34 cellular contexts compared by ENCODE assay signal in the genomic region with DNA sequence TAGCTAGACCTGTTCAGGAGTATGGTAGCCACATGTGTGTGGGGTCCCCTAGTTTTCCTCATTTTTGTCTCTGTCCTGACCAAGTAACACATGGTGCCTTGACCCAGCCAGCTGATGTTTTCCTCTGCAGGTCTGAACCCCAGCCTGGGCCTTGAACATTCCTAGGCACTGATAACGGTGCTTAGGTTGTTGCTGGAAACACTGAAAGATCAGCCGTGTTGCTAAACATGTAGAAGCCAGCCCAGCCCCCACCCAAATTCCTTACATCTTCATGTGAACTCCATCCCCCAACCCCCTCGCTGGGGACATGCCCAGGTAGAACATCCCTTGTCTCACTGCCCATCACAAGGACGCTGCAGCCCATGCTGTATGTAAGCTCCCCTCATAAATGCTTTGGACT. TPM values are rescaled to one million over a fixed set of nuclear protein-coding genes. Genes with fewer than 3 reads are reported as not detected.
DNase-seq lines count a peak whose midpoint lies in the region; ATAC-seq, FAIRE-seq and TF ChIP-seq lines count a peak whose summit lies in the region.
"Had no signal": no experiment of that assay in that cellular context is flagged by ENCODE, and none has a peak within 500 bp of the region (broad histone marks: within the 10 kb centered on the region; RNA-seq: fewer than 3 reads in every experiment).

No MANE protein-coding gene starts in this region.

- H3K4me1 Mint-ChIP-seq in T-helper 17 cell: no peaks in the 10 kb centered on the region
- peaks cover 6% of the 10 kb centered on the region for H3K4me1 Mint-ChIP-seq in nephron progenitor cell
- H3K4me1 Mint-ChIP-seq: activated B cell treated with CpG ODN at 0.5 μM for 24 hours; activated naive CD8-positive, alpha-beta T cell treated with anti-CD3 and anti-CD28 coated beads for 36 hours had no signal

- H3K4me3 Mint-ChIP-seq in T-helper 17 cell: no peak overlapping the region
- no peak overlapping the region for H3K4me3 Mint-ChIP-seq in nephron progenitor cell
- H3K4me3 Mint-ChIP-seq: activated B cell treated with CpG ODN at 0.5 μM for 24 hours; activated naive CD8-positive, alpha-beta T cell treated with anti-CD3 and anti-CD28 coated beads for 36 hours; activated T-helper 17 cell treated with anti-CD3 and anti-CD28 coated beads, Interleukin-2, amount 50 U/mL, for 72 hours; CD4-positive, alpha-beta memory T cell; immature natural killer cell; mesothelial cell of epicardium; natural killer cell had no signal

- H3K27me3 Mint-ChIP-seq in T-helper 17 cell: no peaks in the 10 kb centered on the region
- peaks cover 7% of the 10 kb centered on the region for H3K27me3 Mint-ChIP-seq in nephron progenitor cell (ENCODE audit: low read depth, poor library complexity)
- H3K27me3 Mint-ChIP-seq: activated naive CD8-positive, alpha-beta T cell treated with anti-CD3 and anti-CD28 coated beads for 36 hours had no signal

- no peak for DNase-seq in Right ventricle myocardium inferior (ENCODE audit: missing footprints)
- DNase-seq in cardiac septum (ENCODE audit: low spot score): no peak
- no peak for DNase-seq in T-helper 17 cell
- no peak for DNase-seq in foreskin keratinocyte
- DNase-seq in urothelium cell line (ENCODE audit: low spot score): peak; percentile 41
- no peak for DNase-seq in NCI-H2107 (lab: John Stamatoyannopoulos, UW)
- no peak for DNase-seq in nephron progenitor cell
- DNase-seq: 8988T; activated B cell treated with CpG ODN at 0.5 μM for 24 hours; activated CD8-positive, alpha-beta memory T cell treated with anti-CD3 and anti-CD28 coated beads, Interleukin-2, amount 50 U/mL, for 4 hours; activated naive CD8-positive, alpha-beta T cell treated with anti-CD3 and anti-CD28 coated beads for 36 hours; AML-193; CD4-positive, alpha-beta memory T cell; DMS 273 treated with DMSO at 0.1 percent for 48 hours; effector memory CD4-positive, alpha-beta T cell; esophagus squamous epithelium; hippocampal formation; left lung; natural killer cell; NCI-H1694; NCI-H69; pancreas; right lobe of liver; SHP77; stimulated activated CD4-positive, alpha-beta T cell treated with anti-CD3 and anti-CD28 coated beads, Interleukin-15, amount 100 ng/mL, for 24 hours; stomach had no signal

- H3K9me3 Mint-ChIP-seq in nephron progenitor cell: no peaks in the 10 kb centered on the region
- H3K9me3 Mint-ChIP-seq: activated B cell treated with CpG ODN at 0.5 μM for 24 hours; activated naive CD8-positive, alpha-beta T cell treated with anti-CD3 and anti-CD28 coated beads for 36 hours; activated T-helper 17 cell treated with anti-CD3 and anti-CD28 coated beads, Interleukin-2, amount 50 U/mL, for 72 hours; CD4-positive, alpha-beta memory T cell; immature natural killer cell; mesothelial cell of epicardium; natural killer cell had no signal

- H3K27ac ChIP-seq in foreskin keratinocyte: peak overlapping the region; percentile 59
- H3K27ac ChIP-seq: esophagus squamous epithelium, gastroesophageal sphincter, KMS-11, left lung, pancreas, right lobe of liver, stomach, tibial nerve had no signal

- intact Hi-C loops in Right ventricle myocardium inferior (cut with DNase I) (no loop called here), cardiac septum (cut with DNase I) (no loop called here)

- H3K27ac Mint-ChIP-seq in T-helper 17 cell (peak overlapping the region; percentile 43), nephron progenitor cell (no peak overlapping the region)
- H3K27ac Mint-ChIP-seq: activated B cell treated with CpG ODN at 0.5 μM for 24 hours; activated naive CD8-positive, alpha-beta T cell treated with anti-CD3 and anti-CD28 coated beads for 36 hours; activated T-helper 17 cell treated with anti-CD3 and anti-CD28 coated beads, Interleukin-2, amount 50 U/mL, for 72 hours; immature natural killer cell; mesothelial cell of epicardium had no signal

- TF ChIP-seq CTCF in foreskin keratinocyte (conservative IDR thresholded peaks at IDR 0.05) (no peak), nephron progenitor cell (IDR thresholded peaks at IDR 0.05) (no peak)

- peaks cover 34% of the 10 kb centered on the region for H3K4me1 ChIP-seq in foreskin keratinocyte
- H3K4me1 ChIP-seq: esophagus squamous epithelium, gastroesophageal sphincter, left lung, pancreas, right lobe of liver, stomach, tibial nerve had no signal

- H3K27me3 ChIP-seq in foreskin keratinocyte: no peaks in the 10 kb centered on the region
- H3K27me3 ChIP-seq: esophagus squamous epithelium, left lung, pancreas, right lobe of liver, stomach, tibial nerve had no signal

- peak; percentile 20 for ATAC-seq in Right ventricle myocardium inferior
- no peak for ATAC-seq in T-helper 17 cell
- no peak for ATAC-seq in foreskin keratinocyte
- no peak for ATAC-seq in HG03039 (IDR thresholded peaks at IDR 0.05; ENCODE audit: unreplicated experiment)
- ATAC-seq: gastroesophageal sphincter, left lung, pancreas, right lobe of liver had no signal

- H3K36me3 Mint-ChIP-seq in T-helper 17 cell (ENCODE audit: low read depth) (no peaks in the 10 kb centered on the region), nephron progenitor cell (ENCODE audit: low read depth) (no peaks in the 10 kb centered on the region)
- H3K36me3 Mint-ChIP-seq: activated naive CD8-positive, alpha-beta T cell treated with anti-CD3 and anti-CD28 coated beads for 36 hours; CD4-positive, alpha-beta memory T cell; immature natural killer cell; mesothelial cell of epicardium; natural killer cell had no signal

- FAIRE-seq in urothelium cell line (lab: Jason Lieb, UNC): peak; percentile 61
- FAIRE-seq: pancreas had no signal

- H3K9me3 ChIP-seq in T-helper 17 cell (ENCODE audit: control insufficient read depth, low read length, poor library complexity, severe bottlenecking): no peaks in the 10 kb centered on the region
- H3K9me3 ChIP-seq: esophagus squamous epithelium, gastroesophageal sphincter, left lung, pancreas, right lobe of liver, stomach, tibial nerve had no signal

RNA-seq across cellular contexts. Expression of a gene that starts 18.7 kb away (rescaled TPM):
- not detected for total RNA-seq in Right ventricle myocardium inferior
- not detected for total RNA-seq in cardiac septum
- total RNA-seq in T-helper 17 cell: not detected
- not detected in 2 replicates for total RNA-seq in foreskin keratinocyte
- polyA plus RNA-seq in foreskin keratinocyte: not detected in 2 replicates
- total RNA-seq: activated B cell treated with CpG ODN at 0.5 μM for 24 hours; activated naive CD8-positive, alpha-beta T cell treated with anti-CD3 and anti-CD28 coated beads for 36 hours; activated T-helper 17 cell treated with anti-CD3 and anti-CD28 coated beads, Interleukin-2, amount 50 U/mL, for 72 hours; CD4-positive, alpha-beta memory T cell; esophagus squamous epithelium; gastroesophageal sphincter; HT-29; left lung; mesothelial cell of epicardium; natural killer cell; pancreas; stomach; tibial nerve had no signal
- polyA plus RNA-seq: CD4-positive, alpha-beta memory T cell; immature natural killer cell; pancreas; stomach had no signal

RNA-seq across cellular contexts. Expression of a gene that starts 49.6 kb away (rescaled TPM):
- total RNA-seq in Right ventricle myocardium inferior: 110 TPM
- 70.6 TPM for total RNA-seq in cardiac septum
- under 1 TPM; 0.42 to 0.52 TPM for total RNA-seq in T-helper 17 cell
- 0.68 and 1.4 TPM in 2 replicates for total RNA-seq in foreskin keratinocyte
- polyA plus RNA-seq in foreskin keratinocyte: 0.34 and 0.62 TPM in 2 replicates
- total RNA-seq: activated B cell treated with CpG ODN at 0.5 μM for 24 hours; activated naive CD8-positive, alpha-beta T cell treated with anti-CD3 and anti-CD28 coated beads for 36 hours; activated T-helper 17 cell treated with anti-CD3 and anti-CD28 coated beads, Interleukin-2, amount 50 U/mL, for 72 hours had no signal
- polyA plus RNA-seq: immature natural killer cell had no signal

RNA-seq across cellular contexts. Expression of a gene that starts 51.8 kb away (rescaled TPM):
- total RNA-seq in Right ventricle myocardium inferior: 4.8 TPM
- 5.4 TPM for total RNA-seq in cardiac septum
- not detected for total RNA-seq in T-helper 17 cell
- not detected in 2 replicates for total RNA-seq in foreskin keratinocyte
- not detected in 2 replicates for polyA plus RNA-seq in foreskin keratinocyte
- total RNA-seq: activated B cell treated with CpG ODN at 0.5 μM for 24 hours; activated naive CD8-positive, alpha-beta T cell treated with anti-CD3 and anti-CD28 coated beads for 36 hours; activated T-helper 17 cell treated with anti-CD3 and anti-CD28 coated beads, Interleukin-2, amount 50 U/mL, for 72 hours; CD4-positive, alpha-beta memory T cell; mesothelial cell of epicardium had no signal
- polyA plus RNA-seq: CD4-positive, alpha-beta memory T cell; immature natural killer cell had no signal

Comparison
In these comparisons a context has a peak if more than half of its experiments do, and no peak if none do; other contexts are left out.
1. RNA of a gene that starts 49.6 kb away (total RNA-seq): 110 TPM in Right ventricle myocardium inferior (single experiment) and 70.6 TPM in cardiac septum (single experiment); 0.68 to 1.4 TPM in foreskin keratinocyte and 0.42 to 0.52 TPM in T-helper 17 cell; every median in the first group is over 10 times any median in the second.